ENCODE assay signal across 8 cellular contexts in the genomic region with DNA sequence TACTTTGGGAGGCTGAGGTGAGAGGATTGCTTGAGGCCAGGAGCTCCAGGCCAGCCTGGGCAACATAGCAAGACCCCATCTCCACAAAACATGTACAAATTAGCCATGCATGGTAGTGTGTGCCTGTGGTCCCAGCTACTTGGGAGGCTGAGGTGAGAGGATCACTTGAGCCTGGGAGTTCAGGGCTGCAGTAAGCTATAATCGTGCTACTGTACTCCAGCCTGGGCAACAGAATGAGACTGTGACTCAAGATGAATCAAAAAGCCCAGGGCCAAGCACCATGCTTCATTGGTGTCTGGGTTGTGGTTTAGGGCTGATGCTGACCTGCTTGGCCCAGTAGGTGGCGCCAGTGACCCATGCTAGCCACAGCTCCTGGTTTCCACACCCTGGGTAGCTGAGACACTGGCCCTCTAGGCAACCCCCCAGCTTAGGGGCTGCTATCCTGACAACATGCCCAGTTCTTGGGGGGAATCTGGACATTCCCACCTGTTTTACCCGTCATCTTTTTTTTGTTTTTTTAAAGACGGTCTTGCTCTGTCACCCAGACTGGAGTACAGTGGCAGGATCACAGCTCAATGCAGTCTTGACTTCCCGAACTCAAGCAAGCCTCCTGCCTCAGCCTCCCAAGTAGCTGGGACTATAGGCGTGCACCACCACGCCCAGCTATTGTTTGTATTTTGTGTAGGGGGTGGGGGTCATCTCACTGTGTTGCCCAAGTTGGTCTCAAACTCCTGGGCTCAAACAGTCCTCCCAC. TPM values are rescaled to one million over a fixed set of nuclear protein-coding genes. Genes with fewer than 3 reads are reported as not detected.
DNase-seq lines count a peak whose midpoint lies in the region; ATAC-seq and TF ChIP-seq lines count a peak whose summit lies in the region.

No MANE protein-coding gene starts in this region.

- ATAC-seq in GM21737 (IDR thresholded peaks at IDR 0.05; ENCODE audit: unreplicated experiment) = peak; percentile 43
- peak; percentile 91 for ATAC-seq in left lung

- no peak overlapping the region for H3K4me3 ChIP-seq in left lung

- intact Hi-C loops in left lung (cut with DNase I) = loop anchor here in 1 of 2 donors (2.0 kb wide), 1 partner anchor 57 kb away; no protein-coding TSS in a partner anchor

- no peaks in the 10 kb centered on the region for H3K27me3 ChIP-seq in left lung

- H3K4me1 ChIP-seq in left lung = peaks cover 8 to 13% of the 10 kb centered on the region in 2 donors

- peak; percentile 96 for TF ChIP-seq CTCF in C4-2B (conservative IDR thresholded peaks at IDR 0.05)
- TF ChIP-seq CTCF in left lung (IDR thresholded peaks at IDR 0.05) = peak; percentile 92 to 94

- peak; percentile 62 for DNase-seq in NCI-H2227 (lab: John Stamatoyannopoulos, UW; ENCODE audit: unreplicated experiment)
- peak; percentile 72 to 80 for DNase-seq in activated CD4-positive, alpha-beta T cell treated with anti-CD3 and anti-CD28 coated beads for 24 hours (ENCODE audit: low read depth in 2 of 2)
- peak; percentile 73 for DNase-seq in cerebellar cortex (ENCODE audit: low spot score)
- peak; percentile 76 to 93 for DNase-seq in left lung
- DNase-seq in stimulated activated CD4-positive, alpha-beta T cell treated with anti-CD3 and anti-CD28 coated beads, Interleukin-4, amount 100 ng/mL, for 48 hours (ENCODE audit: low read depth in 2 of 2) = peak; percentile 74 to 83
- no peak for DNase-seq in NCI-H526 treated with DMSO at 0.1 percent for 48 hours (lab: John Stamatoyannopoulos, UW)

- no peaks in the 10 kb centered on the region for H3K9me3 ChIP-seq in left lung

- H3K27ac ChIP-seq in C4-2B = no peak overlapping the region
- H3K27ac ChIP-seq in left lung = no peak overlapping the region

- peaks cover 0 to 69% of the 10 kb centered on the region in 2 donors for H3K36me3 ChIP-seq in left lung

RNA-seq across cellular contexts. Expression of a gene that starts 5.5 kb away (rescaled TPM):
- 10 to 100 TPM; 60.5 to 75.7 TPM for total RNA-seq in left lung

RNA-seq across cellular contexts. Expression of a gene that starts 28.6 kb away (rescaled TPM):
- under 1 TPM; 0.06 to 0.10 TPM for total RNA-seq in left lung
